Comparison of ENCODE assay signal across 8 cellular contexts in genomic region chr5:39058178-39058577, GRCh38. TPM values are rescaled to one million over a fixed set of nuclear protein-coding genes. Genes with fewer than 3 reads are reported as not detected.
DNase-seq lines count a peak whose midpoint lies in the region; ATAC-seq and TF ChIP-seq lines count a peak whose summit lies in the region.

No MANE protein-coding gene starts in this region.

- H2AK9ac ChIP-seq in IMR-90 (replicated peaks; ENCODE audit: low read depth, low read length, poor library complexity): no peak overlapping the region

- H3K9ac ChIP-seq in IMR-90 (ENCODE audit: low read depth, low read length): peak overlapping the region; percentile 67; the same call in 1 of the 2 replicates

- H3K27ac ChIP-seq in IMR-90 (ENCODE audit: insufficient read depth, low read length) (no peak overlapping the region), ovary (no peak overlapping the region)

- no peak for TF ChIP-seq EP300 in ovary (IDR thresholded peaks at IDR 0.05)

- no TSS peak for BruUV-seq in IMR-90 (replicated peaks; lab: Mats Ljungman, UMichigan)

- peak overlapping the region; percentile 10 to 77 (median 70) for H3K27ac Mint-ChIP-seq in immature natural killer cell

- no peak overlapping the region; a peak in 1 of 4 replicates for H4K8ac ChIP-seq in IMR-90 (ENCODE audit: low read depth in 2 of 2, low read length in 2 of 2)

- H3K27me3 ChIP-seq in IMR-90 (ENCODE audit: control insufficient read depth, insufficient read depth, low read length): no peaks in the 10 kb centered on the region
- H3K27me3 ChIP-seq in ovary: no peaks in the 10 kb centered on the region

- peak; percentile 72 for ATAC-seq in GM21367 (IDR thresholded peaks at IDR 0.05; ENCODE audit: unreplicated experiment)
- ATAC-seq in IMR-90 (ENCODE audit: low read depth): no peak; the same call in 1 of the 2 replicates

- no peak for TF ChIP-seq POLR2A in IMR-90 (IDR thresholded peaks at IDR 0.05; ENCODE audit: low read depth, low read length)
- TF ChIP-seq POLR2A in ovary (IDR thresholded peaks at IDR 0.05): no peak

- peak overlapping the region; percentile 71 for H3K4me2 ChIP-seq in IMR-90 (ENCODE audit: low read depth, low read length)

- peaks cover 3% of the 10 kb centered on the region; the same call in 1 of the 2 replicates for H3K4me1 ChIP-seq in IMR-90 (ENCODE audit: control insufficient read depth, insufficient read depth, low read length)
- peaks cover 3% of the 10 kb centered on the region for H3K4me1 ChIP-seq in ovary (ENCODE audit: insufficient read depth)

- H3K27me3 Mint-ChIP-seq in immature natural killer cell (ENCODE audit: low read depth in 3 of 3): peaks cover 0 to 3% (median 0%) of the 10 kb centered on the region in 3 donors

- H3K36me3 ChIP-seq in IMR-90 (ENCODE audit: control insufficient read depth, insufficient read depth, low read length): 0 out of 2 replicates have a peak, but pooled peaks cover 2% of the 10 kb centered on the region
- no peaks in the 10 kb centered on the region for H3K36me3 ChIP-seq in ovary

- H2AFZ ChIP-seq in IMR-90 (replicated peaks; ENCODE audit: low read length, poor library complexity): no peak overlapping the region

- POLR2A ChIA-PET in GM10248 (lab: Yijun Ruan, JAX) (no interaction called here), IMR-90 (lab: Charles Lee; ENCODE audit: unreplicated experiment) (no interaction called here)

- H3K18ac ChIP-seq in IMR-90 (ENCODE audit: low read depth, low read length): no peak overlapping the region

- no peak overlapping the region for H4K5ac ChIP-seq in IMR-90 (ENCODE audit: low read depth, low read length)

- H2BK5ac ChIP-seq in IMR-90 (ENCODE audit: low read depth, low read length, poor library complexity, severe bottlenecking): no peak overlapping the region

- no peak overlapping the region for H3K56ac ChIP-seq in IMR-90 (ENCODE audit: extremely low read depth, insufficient read depth, low read length)

- peak overlapping the region; percentile 11 to 77 (median 57) for H3K4me3 Mint-ChIP-seq in immature natural killer cell

- peak; percentile 32 for DNase-seq in GM10248 (ENCODE audit: extremely low spot score)
- no peak for DNase-seq in IMR-90
- no peak for DNase-seq in immature natural killer cell
- DNase-seq in LoVo (ENCODE audit: low spot score): no peak
- no peak for DNase-seq in ovary
- no peak for DNase-seq in activated naive CD4-positive, alpha-beta T cell treated with Interleukin-2 at 50 U/mL for 16 hours
- no peak for DNase-seq in HUDEP-2 (lab: John Stamatoyannopoulos, UW; ENCODE audit: unreplicated experiment in 76 of 76)

- H3K9me3 Mint-ChIP-seq in immature natural killer cell: no peaks in the 10 kb centered on the region

- H3K4me3 ChIP-seq in IMR-90 (ENCODE audit: insufficient read depth, low read depth, low read length): peak overlapping the region; percentile 38; the same call in 1 of the 2 replicates
- H3K4me3 ChIP-seq in ovary: no peak overlapping the region

- H3K9me3 ChIP-seq in IMR-90 (ENCODE audit: control insufficient read depth, insufficient read depth, low read length) (no peaks in the 10 kb centered on the region), ovary (no peaks in the 10 kb centered on the region)

- H2AK5ac ChIP-seq in IMR-90 (ENCODE audit: low read depth, low read length): no peak overlapping the region

- no peak overlapping the region for H2BK15ac ChIP-seq in IMR-90 (ENCODE audit: low read depth, low read length)

- H3K4me1 Mint-ChIP-seq in immature natural killer cell: peaks cover 79 to 94% of the 10 kb centered on the region in 2 donors

- no peak overlapping the region for H3K14ac ChIP-seq in IMR-90 (replicated peaks; ENCODE audit: low read depth, low read length)

- dilution Hi-C loops in IMR-90 (cut with HindIII; ENCODE audit: low sequenced_read_pairs, unreplicated experiment): no loop called here

- H3K23ac ChIP-seq in IMR-90 (ENCODE audit: low read depth, low read length): no peak overlapping the region

- no peaks in the 10 kb centered on the region for H3K36me3 Mint-ChIP-seq in immature natural killer cell

- no CpG with 5 or more reads among the region's 2 CpGs for WGBS in IMR-90 (ENCODE audit: extremely low coverage in 2 of 2, insufficient read length in 1 of 2), 2 experiments
- 25 to 40% (median 32%) methylated on average over 2 of the region's 2 CpGs for WGBS in ovary, 3 donors

- CTCF ChIA-PET in GM10248 (lab: Yijun Ruan, JAX) (no interaction called here), IMR-90 (lab: Yijun Ruan, JAX) (no interaction called here)

- in situ Hi-C loops in IMR-90 (cut with MboI; ENCODE audit: low sequenced_read_pairs): no loop called here

- H4K20me1 ChIP-seq in IMR-90 (ENCODE audit: insufficient read depth, low read length): peaks cover 34% of the 10 kb centered on the region; the same call in 1 of the 2 replicates

- H2BK120ac ChIP-seq in IMR-90 (ENCODE audit: low read depth, low read length): no peak overlapping the region

- no peak overlapping the region for H4K91ac ChIP-seq in IMR-90 (ENCODE audit: insufficient read depth, low read depth, low read length)

- no peak overlapping the region for H3K4ac ChIP-seq in IMR-90 (ENCODE audit: low read depth, low read length)

- intact Hi-C loops in IMR-90 (cut with micrococcal nuclease): no loop called here
- intact Hi-C loops in ovary (cut with DNase I): no loop called here

- TF ChIP-seq CTCF in GM10248 (IDR thresholded peaks at IDR 0.05; ENCODE audit: control extremely low read depth, extremely low read depth, low read depth, missing control alignments) (no peak), IMR-90 (conservative IDR thresholded peaks at IDR 0.05; ENCODE audit: low read depth, low read length) (no peak), ovary (IDR thresholded peaks at IDR 0.05) (no peak)

- TF ChIP-seq RAD21 in IMR-90 (IDR thresholded peaks at IDR 0.05; ENCODE audit: low read length): no peak

- no peak overlapping the region for H2BK20ac ChIP-seq in IMR-90 (ENCODE audit: low read depth, low read length)

- H3K9me1 ChIP-seq in IMR-90 (ENCODE audit: insufficient read depth, low read length): peaks cover 9% of the 10 kb centered on the region

- H3K79me1 ChIP-seq in IMR-90 (ENCODE audit: low read depth in 1 of 2, low read length in 2 of 2): peaks cover 15 to 42% of the 10 kb centered on the region in 2 experiments; a peak in 3 of 4 replicates

TF ChIP-seq in IMR-90, 13 proteins besides CTCF, POLR2A, EP300 and RAD21:
- no peak for TF ChIP-seq RFX5 (IDR thresholded peaks at IDR 0.05; ENCODE audit: low read depth, low read length)
- no peak for TF ChIP-seq NFE2L2 (IDR thresholded peaks at IDR 0.05; ENCODE audit: low read depth, low read length)
- TF ChIP-seq ELK1 (IDR thresholded peaks at IDR 0.05; ENCODE audit: borderline replicate concordance, low read depth, low read length): no peak
- TF ChIP-seq BHLHE40 (IDR thresholded peaks at IDR 0.05; ENCODE audit: low read depth, low read length): no peak
- TF ChIP-seq FOS (IDR thresholded peaks at IDR 0.05; ENCODE audit: low read depth, low read length): no peak
- no peak for TF ChIP-seq CEBPB (IDR thresholded peaks at IDR 0.05; ENCODE audit: low read depth, low read length)
- TF ChIP-seq, protein P1, sequence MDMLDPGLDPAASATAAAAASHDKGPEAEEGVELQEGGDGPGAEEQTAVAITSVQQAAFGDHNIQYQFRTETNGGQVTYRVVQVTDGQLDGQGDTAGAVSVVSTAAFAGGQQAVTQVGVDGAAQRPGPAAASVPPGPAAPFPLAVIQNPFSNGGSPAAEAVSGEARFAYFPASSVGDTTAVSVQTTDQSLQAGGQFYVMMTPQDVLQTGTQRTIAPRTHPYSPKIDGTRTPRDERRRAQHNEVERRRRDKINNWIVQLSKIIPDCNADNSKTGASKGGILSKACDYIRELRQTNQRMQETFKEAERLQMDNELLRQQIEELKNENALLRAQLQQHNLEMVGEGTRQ (IDR thresholded peaks at IDR 0.05; ENCODE audit: low read depth, low read length): no peak
- no peak for TF ChIP-seq MAFK (IDR thresholded peaks at IDR 0.05; ENCODE audit: low read depth, low read length)
- TF ChIP-seq MAZ (IDR thresholded peaks at IDR 0.05; ENCODE audit: borderline replicate concordance, low read depth, low read length): no peak
- TF ChIP-seq CHD1 (IDR thresholded peaks at IDR 0.05; ENCODE audit: low read depth, low read length): no peak
- no peak for TF ChIP-seq MXI1 (IDR thresholded peaks at IDR 0.05; ENCODE audit: borderline replicate concordance, low read depth, low read length)
- no peak for TF ChIP-seq RCOR1 (IDR thresholded peaks at IDR 0.05; ENCODE audit: insufficient replicate concordance, low read length)
- TF ChIP-seq SMC3 (IDR thresholded peaks at IDR 0.05; ENCODE audit: low read depth, low read length): no peak

RNA-seq across cellular contexts. Expression of gene RICTOR, which starts 16.0 kb away (rescaled TPM):
- 35.7 and 45.0 TPM in 2 replicates for total RNA-seq in IMR-90 (2012; rRNA removed)
- polyA plus RNA-seq in IMR-90 (2012; rRNA removed): 2.8 and 4.1 TPM in 2 replicates
- 0.29 and 0.67 TPM in 2 replicates for polyA plus RNA-seq in IMR-90 (2012; cell fraction: cytosol; rRNA removed)
- polyA plus RNA-seq in IMR-90 (2012; cell fraction: nucleus; rRNA removed; ENCODE audit: low replicate concordance): 1.7 and 19.0 TPM in 2 replicates
- 10 to 100 TPM in 1 of 3 donors, 1 to 10 TPM in 2; 6.7 to 14.0 (median 7.4) TPM for polyA plus RNA-seq in immature natural killer cell
- 10 to 100 TPM; 36.3 to 55.1 (median 42.7) TPM for total RNA-seq in ovary
- 10 to 100 TPM in 1 of 2 donors, 1 to 10 TPM in 1; 6.7 to 14.0 TPM for polyA plus RNA-seq in ovary
